ENCODE assay signal across 9 cellular contexts in genomic region chr2:209380278-209380677, GRCh38. TPM values are rescaled to one million over a fixed set of nuclear protein-coding genes. Genes with fewer than 3 reads are reported as not detected.
A peak's percentile ranks its signal among the peaks of the same experiment; 100 is the strongest.
DNase-seq lines count a peak whose midpoint lies in the region; ATAC-seq and TF ChIP-seq lines count a peak whose summit lies in the region.
"Had no signal": no experiment of that assay in that cellular context is flagged by ENCODE, and none has a peak within 500 bp of the region (broad histone marks: within the 10 kb centered on the region; RNA-seq: fewer than 3 reads in every experiment).

No MANE protein-coding gene starts in this region.

- H3K4me2 ChIP-seq in OCI-LY7 (ENCODE audit: low read length): no peak overlapping the region
- H3K4me2 ChIP-seq in neural progenitor cell: no peak overlapping the region

- H3K36me3 ChIP-seq in OCI-LY7 (ENCODE audit: insufficient read depth, low read length): no peaks in the 10 kb centered on the region
- H3K36me3 ChIP-seq in neural progenitor cell: no peaks in the 10 kb centered on the region

- intact Hi-C loops in OCI-LY7 (cut with micrococcal nuclease; ENCODE audit: unreplicated experiment): no loop called here

- POLR2A ChIA-PET in GM10248 (lab: Yijun Ruan, JAX): no interaction called here
- POLR2A ChIA-PET in OCI-LY7 (lab: Charles Lee): interaction anchor here (0.6 to 1.2 kb wide), 3 partner anchors 32 to 37 kb away, joined by 3 to 4 read pairs (median 3); no protein-coding TSS in a partner anchor

- no peak for TF ChIP-seq CTCF in GM10248 (IDR thresholded peaks at IDR 0.05; ENCODE audit: control extremely low read depth, extremely low read depth, low read depth, missing control alignments)
- TF ChIP-seq CTCF in OCI-LY7 (conservative IDR thresholded peaks at IDR 0.05; ENCODE audit: low read length): no peak
- TF ChIP-seq CTCF in neural progenitor cell (IDR thresholded peaks at IDR 0.05): no peak

- H3K4me1 ChIP-seq in OCI-LY7 (ENCODE audit: insufficient read depth, low read length, poor library complexity, severe bottlenecking): no peaks in the 10 kb centered on the region
- no peaks in the 10 kb centered on the region for H3K4me1 ChIP-seq in neural progenitor cell

- H3K27ac Mint-ChIP-seq in stimulated activated effector memory CD8-positive, alpha-beta T cell treated with anti-CD3 and anti-CD28 coated beads, Interleukin-12 subunit alpha, Interleukin-12 subunit beta, amount 100 ng/mL, for 72 hours: no peak overlapping the region
- H3K27ac Mint-ChIP-seq in neural progenitor cell: no peak overlapping the region

- CTCF ChIA-PET in GM10248 (lab: Yijun Ruan, JAX): interaction anchor here (1.6 to 2.2 kb wide), 3 partner anchors 13 to 145 kb away, joined by 3 to 8 read pairs (median 7); no protein-coding TSS in a partner anchor
- CTCF ChIA-PET in OCI-LY7 (lab: Charles Lee; ENCODE audit: unreplicated experiment): no interaction called here

- ATAC-seq in GM21390 (IDR thresholded peaks at IDR 0.05; ENCODE audit: unreplicated experiment) (peak; percentile 100), HG03439 (IDR thresholded peaks at IDR 0.05; ENCODE audit: unreplicated experiment) (peak; percentile 86)
- no peak for ATAC-seq in stimulated activated effector memory CD8-positive, alpha-beta T cell treated with anti-CD3 and anti-CD28 coated beads, Interleukin-12 subunit alpha, Interleukin-12 subunit beta, amount 100 ng/mL, for 72 hours

- peaks cover 3% of the 10 kb centered on the region for H3K9me3 Mint-ChIP-seq in stimulated activated effector memory CD8-positive, alpha-beta T cell treated with anti-CD3 and anti-CD28 coated beads, Interleukin-12 subunit alpha, Interleukin-12 subunit beta, amount 100 ng/mL, for 72 hours
- peaks cover 31% of the 10 kb centered on the region for H3K9me3 Mint-ChIP-seq in neural progenitor cell

- H3F3A ChIP-seq in neural progenitor cell (ENCODE audit: low read depth): no peaks in the 10 kb centered on the region

- H4K20me1 ChIP-seq in OCI-LY7 (ENCODE audit: insufficient read depth, low read length) (no peaks in the 10 kb centered on the region), neural progenitor cell (ENCODE audit: low read depth) (no peaks in the 10 kb centered on the region)

- H3K27me3 Mint-ChIP-seq in neural progenitor cell (ENCODE audit: insufficient read depth, low read depth): no peaks in the 10 kb centered on the region

- peak; percentile 11 for DNase-seq in GM10248 (ENCODE audit: extremely low spot score)
- peak; percentile 4 for DNase-seq in OCI-LY7 (ENCODE audit: low spot score)
- DNase-seq in putamen (ENCODE audit: low spot score): no peak
- DNase-seq in NCI-H187 treated with DMSO at 0.1 percent for 48 hours (lab: John Stamatoyannopoulos, UW): no peak
- DNase-seq in stimulated activated effector memory CD8-positive, alpha-beta T cell treated with anti-CD3 and anti-CD28 coated beads, Interleukin-12 subunit alpha, Interleukin-12 subunit beta, amount 100 ng/mL, for 72 hours (ENCODE audit: low spot score in 2 of 2): no peak
- DNase-seq in neural progenitor cell (ENCODE audit: low spot score): no peak
- DNase-seq: activated naive CD4-positive, alpha-beta T cell had no signal

- H3K9ac ChIP-seq in neural progenitor cell: no peak overlapping the region

- H3K27ac ChIP-seq in OCI-LY7 (ENCODE audit: low read depth, low read length, poor library complexity, severe bottlenecking) (no peak overlapping the region), neural progenitor cell (no peak overlapping the region)

- H3K4me3 ChIP-seq in OCI-LY7 (ENCODE audit: low read depth, low read length, poor library complexity, severe bottlenecking) (no peak overlapping the region), neural progenitor cell (no peak overlapping the region)

- H3K9me3 ChIP-seq in OCI-LY7 (ENCODE audit: low read length) (no peaks in the 10 kb centered on the region), neural progenitor cell (ENCODE audit: low read depth) (no peaks in the 10 kb centered on the region)

- BruUV-seq in OCI-LY7 (replicated peaks; lab: Mats Ljungman, UMichigan): no TSS peak

- 0 out of 2 replicates have a peak overlapping the region, but pooled peaks have one; percentile 31 for H2AFZ ChIP-seq in OCI-LY7 (ENCODE audit: low read length)
- no peak overlapping the region for H2AFZ ChIP-seq in neural progenitor cell (replicated peaks)

- H3K79me2 ChIP-seq in OCI-LY7 (ENCODE audit: insufficient read depth, low read depth, low read length) (no peaks in the 10 kb centered on the region), neural progenitor cell (ENCODE audit: low read depth) (no peaks in the 10 kb centered on the region)

- H3K9me2 ChIP-seq in OCI-LY7 (ENCODE audit: insufficient read depth, low read length): no peaks in the 10 kb centered on the region

- no peaks in the 10 kb centered on the region for H3K36me3 Mint-ChIP-seq in stimulated activated effector memory CD8-positive, alpha-beta T cell treated with anti-CD3 and anti-CD28 coated beads, Interleukin-12 subunit alpha, Interleukin-12 subunit beta, amount 100 ng/mL, for 72 hours
- peaks cover 2% of the 10 kb centered on the region for H3K36me3 Mint-ChIP-seq in neural progenitor cell

- no peaks in the 10 kb centered on the region for H3K4me1 Mint-ChIP-seq in stimulated activated effector memory CD8-positive, alpha-beta T cell treated with anti-CD3 and anti-CD28 coated beads, Interleukin-12 subunit alpha, Interleukin-12 subunit beta, amount 100 ng/mL, for 72 hours
- H3K4me1 Mint-ChIP-seq in neural progenitor cell: peaks cover 3% of the 10 kb centered on the region

- no peaks in the 10 kb centered on the region for H3K27me3 ChIP-seq in neural progenitor cell

- no peak overlapping the region for H3K4me3 Mint-ChIP-seq in stimulated activated effector memory CD8-positive, alpha-beta T cell treated with anti-CD3 and anti-CD28 coated beads, Interleukin-12 subunit alpha, Interleukin-12 subunit beta, amount 100 ng/mL, for 72 hours
- no peak overlapping the region for H3K4me3 Mint-ChIP-seq in neural progenitor cell

RNA-seq across cellular contexts. Expression of gene MAP2, which starts 43.6 kb away (rescaled TPM):
- 2.3 TPM in 1 of 2 replicates, not detected in the other for total RNA-seq in OCI-LY7 (2014; rRNA removed; shearing (Covaris generic))
- total RNA-seq in OCI-LY7 (2022) (0.10 TPM in 1 of 2 replicates, not detected in the other), neural progenitor cell (ENCODE audit: low replicate concordance) (95.0 and 102 TPM in 2 replicates)

Comparison
In these comparisons a context has a peak if more than half of its experiments do, and no peak if none do; other contexts are left out.
1. DNase-seq: peak in GM10248 (single experiment) and OCI-LY7 (single experiment); none in putamen (single experiment), NCI-H187 treated with DMSO at 0.1 percent for 48 hours (single experiment), stimulated activated effector memory CD8-positive, alpha-beta T cell treated with anti-CD3 and anti-CD28 coated beads, Interleukin-12 subunit alpha, Interleukin-12 subunit beta, amount 100 ng/mL, for 72 hours (0 of 2) and neural progenitor cell (single experiment).
2. RNA of gene MAP2, which starts 43.6 kb away (total RNA-seq): 95.0 to 102 TPM in neural progenitor cell; 0.10 to 2.3 TPM in OCI-LY7; every median in the first group is over 10 times any median in the second.